ENCODE assay signal across 9 cellular contexts in genomic region chr17:79852748-79853147, GRCh38. TPM values are rescaled to one million over a fixed set of nuclear protein-coding genes. Genes with fewer than 3 reads are reported as not detected.
DNase-seq lines count a peak whose midpoint lies in the region; ATAC-seq, FAIRE-seq and TF ChIP-seq lines count a peak whose summit lies in the region.
"Had no signal": no experiment of that assay in that cellular context is flagged by ENCODE, and none has a peak within 500 bp of the region (broad histone marks: within the 10 kb centered on the region; RNA-seq: fewer than 3 reads in every experiment).

No MANE protein-coding gene starts in this region.

- H3K27me3 Mint-ChIP-seq in CD8-positive, alpha-beta T cell (ENCODE audit: low read depth), result peaks cover 4% of the 10 kb centered on the region

- H3K36me3 Mint-ChIP-seq in CD8-positive, alpha-beta T cell, result no peaks in the 10 kb centered on the region

- no peak overlapping the region; the same call in 1 of the 2 replicates for H3K9ac ChIP-seq in GM12878 (ENCODE audit: control insufficient read depth, insufficient read depth, low read length)

- H3K4me3 ChIP-seq in CD8-positive, alpha-beta T cell (ENCODE audit: low read depth, low read length), result no peak overlapping the region
- H3K4me3 ChIP-seq in GM12878, result no peak overlapping the region
- H3K4me3 ChIP-seq in mucosa of descending colon, result no peak overlapping the region
- no peak overlapping the region for H3K4me3 ChIP-seq in gastrocnemius medialis

- RAD21 ChIA-PET in GM12878 (lab: Charles Lee; ENCODE audit: unreplicated experiment), result interaction anchor here (1.0 kb wide), 1 partner anchor 121 kb away, joined by 3 read pairs; no protein-coding TSS in a partner anchor

- no peak for ATAC-seq in CD8-positive, alpha-beta T cell
- ATAC-seq in GM12878 (peak; percentile 49; the same call in 2 of the 3 replicates), mucosa of descending colon (peak; percentile 69), GM19395 (IDR thresholded peaks at IDR 0.05; ENCODE audit: unreplicated experiment) (no peak), gastrocnemius medialis (no peak), GM19467 (IDR thresholded peaks at IDR 0.05; ENCODE audit: unreplicated experiment) (no peak)

- no peaks in the 10 kb centered on the region for H3K36me3 ChIP-seq in CD8-positive, alpha-beta T cell (ENCODE audit: insufficient read depth, low read length)
- H3K36me3 ChIP-seq in GM12878 (ENCODE audit: control insufficient read depth in 2 of 2, insufficient read depth in 2 of 2, low read length in 1 of 2), result no peaks in the 10 kb centered on the region
- no peaks in the 10 kb centered on the region for H3K36me3 ChIP-seq in mucosa of descending colon (ENCODE audit: low read depth)
- H3K36me3 ChIP-seq in gastrocnemius medialis, result no peaks in the 10 kb centered on the region
- H3K36me3 ChIP-seq: tibial nerve had no signal

- peak overlapping the region; percentile 45 for H3K4me3 Mint-ChIP-seq in CD8-positive, alpha-beta T cell

- DNase-seq in CD8-positive, alpha-beta T cell, result no peak
- DNase-seq in M059J (ENCODE audit: low read depth) (peak; percentile 67), GM12878 (ENCODE audit: low read depth, low spot score) (no peak), mucosa of descending colon (no peak), gastrocnemius medialis (no peak), NK-92 (lab: John Stamatoyannopoulos, UW; ENCODE audit: unreplicated experiment) (no peak)

- SMC1A ChIA-PET in GM12878 (lab: Charles Lee; ENCODE audit: uncharacterized antibody, unreplicated experiment), result interaction anchor here (1.0 kb wide), 1 partner anchor 13 kb away, joined by 3 read pairs; the partner anchor contains the start of gene CBX4

- in situ Hi-C loops in GM12878 (cut with MboI), result no loop called here
- in situ Hi-C loops in gastrocnemius medialis (cut with MboI; ENCODE audit: low sequenced_read_pairs in 4 of 4), result no loop called here

- no peak for TF ChIP-seq RAD21 in GM12878 (IDR thresholded peaks at IDR 0.05; ENCODE audit: insufficient read depth, low read depth, low read length)

- intact Hi-C loops in CD8-positive, alpha-beta T cell (cut with DNase I, micrococcal nuclease), result no loop called here
- intact Hi-C loops in GM12878 (cut with micrococcal nuclease; ENCODE audit: unreplicated experiment) (no loop called here), mucosa of descending colon (cut with DNase I, micrococcal nuclease) (no loop called here), gastrocnemius medialis (cut with DNase I; ENCODE audit: low total_unique reads) (no loop called here)

- WGBS in GM12878 (ENCODE audit: insufficient coverage, insufficient replicate concordance, low lambda C conversion rate, missing lambda C conversion rate), result 0% methylated on average over 5 of the region's 5 CpGs

- POLR2A ChIA-PET in CD8-positive, alpha-beta T cell (lab: Charles Lee), result no interaction called here
- POLR2A ChIA-PET in GM12878 (lab: Charles Lee), result no interaction called here

- no peak for TF ChIP-seq EP300 in GM12878 (IDR thresholded peaks at IDR 0.05; ENCODE audit: borderline replicate concordance in 1 of 2, control insufficient read depth in 1 of 2, low read depth in 2 of 2, low read length in 2 of 2)

- CTCF ChIA-PET in CD8-positive, alpha-beta T cell (lab: Charles Lee), result no interaction called here
- CTCF ChIA-PET in GM12878 (lab: Yijun Ruan, JAX), result interaction anchor here (1.6 kb wide), 1 partner anchor 45 kb away, joined by 6 read pairs; no protein-coding TSS in a partner anchor

- H3K9me3 Mint-ChIP-seq in CD8-positive, alpha-beta T cell, result no peaks in the 10 kb centered on the region

- H3K27me3 ChIP-seq in CD8-positive, alpha-beta T cell (ENCODE audit: insufficient read depth, low read length), result no peaks in the 10 kb centered on the region
- peaks cover 0 to 6% of the 10 kb centered on the region in 2 experiments; a peak in 1 of 4 replicates for H3K27me3 ChIP-seq in GM12878 (replicated peaks in 1 of 2; ENCODE audit: control insufficient read depth in 2 of 2, insufficient read depth in 2 of 2, low read length in 1 of 2)
- peaks cover 19 to 35% (median 22%) of the 10 kb centered on the region in 3 donors for H3K27me3 ChIP-seq in gastrocnemius medialis

- BruUV-seq in GM12878 (replicated peaks; lab: Mats Ljungman, UMichigan), result no TSS peak

- H3K27ac Mint-ChIP-seq in CD8-positive, alpha-beta T cell, result no peak overlapping the region

- no peaks in the 10 kb centered on the region for H3K4me1 ChIP-seq in CD8-positive, alpha-beta T cell (ENCODE audit: insufficient read depth, low read length)
- H3K4me1 ChIP-seq in GM12878 (ENCODE audit: control insufficient read depth, insufficient read depth, low read length) (no peaks in the 10 kb centered on the region), mucosa of descending colon (ENCODE audit: low read depth) (no peaks in the 10 kb centered on the region), gastrocnemius medialis (no peaks in the 10 kb centered on the region)

- H3K4me2 ChIP-seq in GM12878 (ENCODE audit: control insufficient read depth, insufficient read depth), result peak overlapping the region; percentile 88

- no peak overlapping the region for H3K27ac ChIP-seq in CD8-positive, alpha-beta T cell (ENCODE audit: low read depth, low read length)
- H3K27ac ChIP-seq in GM12878 (ENCODE audit: control insufficient read depth, insufficient read depth) (no peak overlapping the region), gastrocnemius medialis (no peak overlapping the region)
- H3K27ac ChIP-seq: tibial nerve had no signal

- FAIRE-seq in GM12878 (lab: Jason Lieb, UNC), result peak; percentile 41

- TF ChIP-seq CTCF in CD8-positive, alpha-beta T cell (IDR thresholded peaks at IDR 0.05), result no peak
- TF ChIP-seq CTCF in GM12878 (IDR thresholded peaks at IDR 0.05 in 2 of 3, conservative IDR thresholded peaks at IDR 0.05 in 1 of 3; ENCODE audit: control insufficient read depth in 2 of 3, extremely low read depth in 1 of 3, insufficient read depth in 1 of 3, low read depth in 3 of 3, low read length in 3 of 3) (no peak), mucosa of descending colon (IDR thresholded peaks at IDR 0.05) (no peak), gastrocnemius medialis (IDR thresholded peaks at IDR 0.05 in 4 of 5, conservative IDR thresholded peaks at IDR 0.05 in 1 of 5) (no peak)

- no peaks in the 10 kb centered on the region for H3K9me3 ChIP-seq in CD8-positive, alpha-beta T cell (ENCODE audit: low read length)
- H3K9me3 ChIP-seq in GM12878 (replicated peaks; ENCODE audit: control insufficient read depth, insufficient read depth, low read length) (no peaks in the 10 kb centered on the region), mucosa of descending colon (no peaks in the 10 kb centered on the region), gastrocnemius medialis (no peaks in the 10 kb centered on the region)
- H3K9me3 ChIP-seq: tibial nerve had no signal

- H3K4me1 Mint-ChIP-seq in CD8-positive, alpha-beta T cell (ENCODE audit: low read depth), result peaks cover 5% of the 10 kb centered on the region

- H2AFZ ChIP-seq in GM12878 (ENCODE audit: control insufficient read depth, low read depth, low read length), result peak overlapping the region; percentile 59

- no peaks in the 10 kb centered on the region for H4K20me1 ChIP-seq in GM12878 (ENCODE audit: control insufficient read depth, insufficient read depth)

- H3K79me2 ChIP-seq in GM12878 (ENCODE audit: control insufficient read depth, insufficient read depth, low read length), result no peaks in the 10 kb centered on the region

- TF ChIP-seq POLR2A in GM12878 (IDR thresholded peaks at IDR 0.05; ENCODE audit: low read depth, low read length) (no peak), gastrocnemius medialis (IDR thresholded peaks at IDR 0.05) (no peak)

RNA-seq across cellular contexts. Expression of gene CBX4, which starts 13.5 kb away (rescaled TPM):
- total RNA-seq in CD8-positive, alpha-beta T cell, result 100 to 1,000 TPM; 263 to 268 TPM
- total RNA-seq in M059J (2014; rRNA removed; shearing (Covaris generic)), result 11.6 and 21.2 TPM in 2 replicates
- 12.4 and 13.3 TPM in 2 replicates for total RNA-seq in GM12878 (2013; cell fraction: nucleolus; rRNA removed)
- total RNA-seq in GM12878 (2014; rRNA removed), result 14.5 and 15.5 TPM in 2 replicates
- 4.3 and 4.6 TPM in 2 replicates for total RNA-seq in GM12878 (2014; rRNA removed; fragmentation: Illumina TruSeq; extraction: Trizol)
- 23.1 and 24.6 TPM in 2 replicates for total RNA-seq in GM12878 (2021)
- polyA plus RNA-seq in GM12878 (2011; ENCODE audit: low read depth), result 3.0 TPM
- polyA plus RNA-seq in GM12878 (2011; rRNA removed), result 9.1 and 11.3 TPM in 2 replicates
- polyA plus RNA-seq in GM12878 (2011; cell fraction: cytosol; rRNA removed), result 10.8 and 17.6 TPM in 2 replicates
- polyA plus RNA-seq in GM12878 (2011; cell fraction: nucleus; rRNA removed), result 40.0 and 48.6 TPM in 2 replicates
- polyA plus RNA-seq in GM12878 (2012), result 12.7 and 18.0 TPM in 2 replicates
- polyA plus RNA-seq in GM12878 (2014; fragmentation: Illumina TruSeq; extraction: Trizol), result 1.7 and 4.2 TPM in 2 replicates
- polyA plus RNA-seq in GM12878 (2014; fragmentation: Nextera tagmentation; extraction: Ambion mirVana), result 1 to 10 TPM in 1 of 2 experiments, under 1 TPM in 1; 0.69 to 1.2 TPM
- 19.6 and 20.4 TPM in 2 replicates for polyA plus RNA-seq in GM12878 (2014; rRNA removed)
- polyA plus RNA-seq in GM12878 (2016; fragmentation: Nextera tagmentation; extraction: Ambion mirVana), result 1 to 10 TPM; 1.6 to 1.8 TPM
- polyA minus RNA-seq in GM12878 (2011; rRNA and poly(A)+ RNA removed), result 5.6 and 15.7 TPM in 2 replicates
- 13.2 and 17.0 TPM in 2 replicates for polyA minus RNA-seq in GM12878 (2011; cell fraction: cytosol; rRNA and poly(A)+ RNA removed)
- polyA minus RNA-seq in GM12878 (2011; cell fraction: nucleus; rRNA and poly(A)+ RNA removed), result 11.6 and 17.4 TPM in 2 replicates
- 10 to 100 TPM; 10.2 to 14.2 (median 13.2) TPM for total RNA-seq in mucosa of descending colon
- total RNA-seq in gastrocnemius medialis, result 1 to 10 TPM; 3.0 to 9.0 (median 5.3) TPM

RNA-seq across cellular contexts. Expression of gene CBX8, which starts 55.9 kb away (rescaled TPM):
- total RNA-seq in CD8-positive, alpha-beta T cell, result 1 to 10 TPM; 3.7 to 4.0 TPM
- 7.3 and 11.2 TPM in 2 replicates for total RNA-seq in M059J (2014; rRNA removed; shearing (Covaris generic))
- 3.7 and 4.0 TPM in 2 replicates for total RNA-seq in GM12878 (2013; cell fraction: nucleolus; rRNA removed)
- total RNA-seq in GM12878 (2014; rRNA removed) (1.6 and 1.9 TPM in 2 replicates), GM12878 (2014; rRNA removed; fragmentation: Illumina TruSeq; extraction: Trizol) (1.5 and 1.9 TPM in 2 replicates), GM12878 (2021) (6.3 and 6.7 TPM in 2 replicates), mucosa of descending colon (1 to 10 TPM; 3.4 to 4.7 (median 4.0) TPM), gastrocnemius medialis (under 1 TPM in 3 of 4 donors, not detected in 1; 0.18 to 0.94 (median 0.49) TPM)
- polyA plus RNA-seq in GM12878 (2011; ENCODE audit: low read depth), result 0.80 TPM
- polyA plus RNA-seq in GM12878 (2011; rRNA removed) (0.35 and 0.64 TPM in 2 replicates), GM12878 (2014; fragmentation: Illumina TruSeq; extraction: Trizol) (0.57 and 1.2 TPM in 2 replicates), GM12878 (2014; fragmentation: Nextera tagmentation; extraction: Ambion mirVana) (under 1 TPM; 0.03 to 0.16 TPM), GM12878 (2014; rRNA removed) (1.9 and 2.1 TPM in 2 replicates), GM12878 (2016; fragmentation: Nextera tagmentation; extraction: Ambion mirVana) (1 to 10 TPM; 2.1 to 3.4 TPM)
- 1.4 and 1.6 TPM in 2 replicates for polyA plus RNA-seq in GM12878 (2011; cell fraction: cytosol; rRNA removed)
- 2.8 and 6.6 TPM in 2 replicates for polyA plus RNA-seq in GM12878 (2011; cell fraction: nucleus; rRNA removed)
- polyA plus RNA-seq in GM12878 (2012), result 1.8 and 3.9 TPM in 2 replicates
- 0.59 and 0.67 TPM in 2 replicates for polyA minus RNA-seq in GM12878 (2011; rRNA and poly(A)+ RNA removed)
- 1.2 TPM in 2 replicates for polyA minus RNA-seq in GM12878 (2011; cell fraction: cytosol; rRNA and poly(A)+ RNA removed)
- 0.48 and 0.86 TPM in 2 replicates for polyA minus RNA-seq in GM12878 (2011; cell fraction: nucleus; rRNA and poly(A)+ RNA removed)

Comparison
In these comparisons a context has a peak if more than half of its experiments do, and no peak if none do; other contexts are left out.
1. ATAC-seq: peak in GM12878 (single experiment) and mucosa of descending colon (single experiment); none in CD8-positive, alpha-beta T cell (single experiment), GM19395 (single experiment), gastrocnemius medialis (0 of 2) and GM19467 (single experiment).
2. RNA of gene CBX4, which starts 13.5 kb away (total RNA-seq): 263 to 268 TPM in CD8-positive, alpha-beta T cell; 11.6 to 21.2 TPM in M059J, 4.3 to 24.6 TPM in GM12878, 10.2 to 14.2 TPM in mucosa of descending colon and 3.0 to 9.0 TPM in gastrocnemius medialis; every median in the first group is over 10 times any median in the second.